23 cellular contexts compared by ENCODE assay signal in genomic region chr4:15131551-15131950, GRCh38.
DNase-seq lines count a peak whose midpoint lies in the region; ATAC-seq and TF ChIP-seq lines count a peak whose summit lies in the region.
"Had no signal": no experiment of that assay in that cellular context is flagged by ENCODE, and none has a peak within 500 bp of the region (broad histone marks: within the 10 kb centered on the region; RNA-seq: fewer than 3 reads in every experiment).

No MANE protein-coding gene starts in this region.

- H3K36me3 ChIP-seq in left lung = no peaks in the 10 kb centered on the region
- no peaks in the 10 kb centered on the region for H3K36me3 ChIP-seq in transverse colon
- H3K36me3 ChIP-seq: vagina had no signal

- TF ChIP-seq POLR2A in NB4 (IDR thresholded peaks at IDR 0.05; ENCODE audit: extremely low read depth, insufficient read length) (no peak), transverse colon (IDR thresholded peaks at IDR 0.05) (no peak)

- intact Hi-C loops in dorsolateral prefrontal cortex (cut with DNase I) = loop anchor here in 1 of 2 donors (2.0 kb wide), 2 partner anchors 13 to 25 kb away; no protein-coding TSS in a partner anchor
- intact Hi-C loops in left lung (cut with DNase I) = no loop called here
- intact Hi-C loops in transverse colon (cut with DNase I; ENCODE audit: low total_unique reads) = no loop called here

- TF ChIP-seq CTCF in NB4 (IDR thresholded peaks at IDR 0.05; ENCODE audit: low read depth, low read length) (no peak), dorsolateral prefrontal cortex (IDR thresholded peaks at IDR 0.05 in 54 of 56, conservative IDR thresholded peaks at IDR 0.05 in 2 of 56; ENCODE audit: low read depth in 1 of 56, partially characterized antibody in 56 of 56) (no peak), left lung (IDR thresholded peaks at IDR 0.05) (no peak), transverse colon (IDR thresholded peaks at IDR 0.05) (no peak)

- H3K27ac ChIP-seq in dorsolateral prefrontal cortex (peak overlapping the region in 58 of 59 donors; percentile 20 to 97 (median 89)), left lung (no peak overlapping the region), transverse colon (no peak overlapping the region)
- H3K27ac ChIP-seq: coronary artery, vagina had no signal

- no peak overlapping the region for H3K4me3 ChIP-seq in NB4 (ENCODE audit: low read depth, low read length)
- H3K4me3 ChIP-seq in dorsolateral prefrontal cortex = no peak overlapping the region
- H3K4me3 ChIP-seq in left lung = no peak overlapping the region
- H3K4me3 ChIP-seq in transverse colon = no peak overlapping the region
- H3K4me3 ChIP-seq: coronary artery, vagina had no signal

- peaks cover 0 to 8% of the 10 kb centered on the region in 2 donors for H3K9me3 ChIP-seq in left lung
- peaks cover 3 to 8% of the 10 kb centered on the region in 2 donors for H3K9me3 ChIP-seq in transverse colon
- H3K9me3 ChIP-seq: vagina had no signal

- ATAC-seq in left lung = peak; percentile 75
- no peak for ATAC-seq in HG02885 (IDR thresholded peaks at IDR 0.05; ENCODE audit: poor library complexity, unreplicated experiment)
- ATAC-seq: stimulated activated naive CD8-positive, alpha-beta T cell treated with anti-CD3 and anti-CD28 coated beads, Interleukin-15, amount 100 ng/mL, for 72 hours had no signal

- no peaks in the 10 kb centered on the region for H3K27me3 ChIP-seq in dorsolateral prefrontal cortex
- no peaks in the 10 kb centered on the region for H3K27me3 ChIP-seq in left lung
- H3K27me3 ChIP-seq in transverse colon = no peaks in the 10 kb centered on the region
- H3K27me3 ChIP-seq: vagina had no signal

- H3K4me1 ChIP-seq in left lung = no peaks in the 10 kb centered on the region
- H3K4me1 ChIP-seq in transverse colon = no peaks in the 10 kb centered on the region
- H3K4me1 ChIP-seq: vagina had no signal

- in situ Hi-C loops in transverse colon (cut with MboI; ENCODE audit: low pct_ligation_motif_present in 1 of 4, low pct_unique_long_range_greater_than_20kb in 1 of 4, low sequenced_read_pairs in 3 of 4) = no loop called here

- 63 to 69% methylated on average over 3 to 7 of the region's 7 CpGs for WGBS in transverse colon (ENCODE audit: low coverage in 1 of 2), 2 donors

- DNase-seq in NB4 (ENCODE audit: low read depth) = peak; percentile 37
- no peak for DNase-seq in dorsolateral prefrontal cortex
- DNase-seq in left lung = peak in 1 of 2 donors; percentile 10
- peak; percentile 59 for DNase-seq in superior temporal gyrus (ENCODE audit: extremely low spot score)
- DNase-seq in stimulated activated CD4-positive, alpha-beta T cell treated with anti-CD3 and anti-CD28 coated beads, Interleukin-1b, Interleukin-23, amount 100 ng/mL, for 48 hours = no peak
- no peak for DNase-seq in NCI-H1092 treated with DMSO at 0.1 percent for 48 hours (lab: John Stamatoyannopoulos, UW)
- DNase-seq in transverse colon = no peak
- DNase-seq: activated CD4-positive, alpha-beta T cell treated with anti-CD3 and anti-CD28 coated beads, Interleukin-2, amount 50 U/mL, for 48 hours; activated CD4-positive, CD25-positive, alpha-beta regulatory T cell; activated CD8-positive, alpha-beta memory T cell treated with anti-CD3 and anti-CD28 coated beads, Interleukin-2, amount 50 U/mL, for 48 hours; activated effector memory CD4-positive, alpha-beta T cell treated with Interleukin-2 at 50 U/mL for 16 hours; EL; mammary epithelial cell; MM.1S; NCI-H1694; NCI-H2171 treated with DMSO at 0.1 percent for 48 hours; NCI-H69; RPMI8226; stimulated activated naive CD8-positive, alpha-beta T cell treated with anti-CD3 and anti-CD28 coated beads, Interleukin-15, amount 100 ng/mL, for 72 hours; T1000 had no signal

- no peak for TF ChIP-seq EP300 in transverse colon (IDR thresholded peaks at IDR 0.05; ENCODE audit: low read depth)

Comparison
In these comparisons a context has a peak if more than half of its experiments do, and no peak if none do; other contexts are left out.
1. DNase-seq: peak in NB4 (single experiment) and superior temporal gyrus (single experiment); none in dorsolateral prefrontal cortex (0 of 10), stimulated activated CD4-positive, alpha-beta T cell treated with anti-CD3 and anti-CD28 coated beads, Interleukin-1b, Interleukin-23, amount 100 ng/mL, for 48 hours (single experiment), NCI-H1092 treated with DMSO at 0.1 percent for 48 hours (single experiment) and transverse colon (single experiment).
2. H3K27ac ChIP-seq: peak in dorsolateral prefrontal cortex (58 of 59); none in left lung (0 of 2) and transverse colon (0 of 4).